In genomic region chr10:100872034-100872791, GRCh38 we compare ENCODE assay signal across 8 cellular contexts. TPM values are rescaled to one million over a fixed set of nuclear protein-coding genes. Genes with fewer than 3 reads are reported as not detected.
DNase-seq lines count a peak whose midpoint lies in the region; ATAC-seq, FAIRE-seq and TF ChIP-seq lines count a peak whose summit lies in the region.

No MANE protein-coding gene starts in this region.

- peak; percentile 61 for ATAC-seq in HepG2
- ATAC-seq in stimulated activated effector memory CD8-positive, alpha-beta T cell treated with anti-CD3 and anti-CD28 coated beads, Interleukin-12 subunit alpha, Interleukin-12 subunit beta, amount 100 ng/mL, for 72 hours, result peak; percentile 80
- ATAC-seq in HG03095 (IDR thresholded peaks at IDR 0.05; ENCODE audit: unreplicated experiment), result no peak

- H3K9me3 ChIP-seq in SK-N-SH (no peaks in the 10 kb centered on the region), ascending aorta (no peaks in the 10 kb centered on the region), HepG2 (ENCODE audit: low read length) (no peaks in the 10 kb centered on the region), stomach (no peaks in the 10 kb centered on the region)

- TF ChIP-seq POLR2A in HepG2 (IDR thresholded peaks at IDR 0.05; ENCODE audit: insufficient read depth in 1 of 2, low read depth in 2 of 2, low read length in 2 of 2) (no peak), stomach (IDR thresholded peaks at IDR 0.05) (no peak)

- intact Hi-C loops in ascending aorta (cut with DNase I), result no loop called here
- intact Hi-C loops in HepG2 (cut with micrococcal nuclease; ENCODE audit: unreplicated experiment), result no loop called here
- intact Hi-C loops in stomach (cut with DNase I; ENCODE audit: low total_unique reads), result no loop called here

- H3K27ac ChIP-seq in SK-N-SH (ENCODE audit: low read depth in 2 of 2, low read length in 1 of 2), result 0 out of 4 replicates have a peak overlapping the region, but pooled peaks of 1 of the 2 experiments have one; percentile 7
- H3K27ac ChIP-seq in ascending aorta, result no peak overlapping the region
- no peak overlapping the region for H3K27ac ChIP-seq in HepG2 (ENCODE audit: extremely low read length, insufficient read depth, low read length)
- no peak overlapping the region for H3K27ac ChIP-seq in stomach

- H3K79me2 ChIP-seq in SK-N-SH (ENCODE audit: insufficient read depth) (no peaks in the 10 kb centered on the region), HepG2 (ENCODE audit: insufficient read depth, low read length) (no peaks in the 10 kb centered on the region)

- no peak overlapping the region for H3K27ac Mint-ChIP-seq in stimulated activated effector memory CD8-positive, alpha-beta T cell treated with anti-CD3 and anti-CD28 coated beads, Interleukin-12 subunit alpha, Interleukin-12 subunit beta, amount 100 ng/mL, for 72 hours

- no peaks in the 10 kb centered on the region for H3K9me3 Mint-ChIP-seq in stimulated activated effector memory CD8-positive, alpha-beta T cell treated with anti-CD3 and anti-CD28 coated beads, Interleukin-12 subunit alpha, Interleukin-12 subunit beta, amount 100 ng/mL, for 72 hours

- H3K4me1 Mint-ChIP-seq in stimulated activated effector memory CD8-positive, alpha-beta T cell treated with anti-CD3 and anti-CD28 coated beads, Interleukin-12 subunit alpha, Interleukin-12 subunit beta, amount 100 ng/mL, for 72 hours, result peaks cover under 1% of the 10 kb centered on the region

- TF ChIP-seq CTCF in SK-N-SH (IDR thresholded peaks at IDR 0.05), result peak; percentile 68
- TF ChIP-seq CTCF in ascending aorta (IDR thresholded peaks at IDR 0.05), result peak in 2 of 3 experiments; percentile 9 to 21
- peak; percentile 84 for TF ChIP-seq CTCF in HepG2 (CRISPR knock-in tag; IDR thresholded peaks at IDR 0.05)
- peak in 2 of 7 experiments; percentile 8 to 16 for TF ChIP-seq CTCF in stomach (IDR thresholded peaks at IDR 0.05)

- no peak overlapping the region for H3K4me3 Mint-ChIP-seq in stimulated activated effector memory CD8-positive, alpha-beta T cell treated with anti-CD3 and anti-CD28 coated beads, Interleukin-12 subunit alpha, Interleukin-12 subunit beta, amount 100 ng/mL, for 72 hours

- FAIRE-seq in HTR-8/SVneo (lab: Jason Lieb, UNC), result peak; percentile 26
- peak; percentile 83 for FAIRE-seq in HepG2 (lab: Jason Lieb, UNC)

- DNase-seq in DMS114 treated with DMSO at 0.1 percent for 48 hours (lab: John Stamatoyannopoulos, UW; ENCODE audit: unreplicated experiment), result peak; percentile 47
- peak; percentile 72 for DNase-seq in HTR-8/SVneo (ENCODE audit: insufficient read length, low spot score)
- DNase-seq in SK-N-SH, result peak; percentile 91
- DNase-seq in ascending aorta (ENCODE audit: low spot score in 2 of 2), result no peak
- no peak for DNase-seq in HepG2 (ENCODE audit: low spot score)
- DNase-seq in stimulated activated effector memory CD8-positive, alpha-beta T cell treated with anti-CD3 and anti-CD28 coated beads, Interleukin-12 subunit alpha, Interleukin-12 subunit beta, amount 100 ng/mL, for 72 hours (ENCODE audit: low spot score in 2 of 2), result peak; percentile 59 to 87
- DNase-seq in stomach, result no peak

- H3K4me2 ChIP-seq in SK-N-SH, result no peak overlapping the region
- no peak overlapping the region for H3K4me2 ChIP-seq in HepG2 (ENCODE audit: low read depth, low read length)

- H3K36me3 ChIP-seq in SK-N-SH (replicated peaks in 1 of 2; ENCODE audit: control insufficient read depth in 1 of 2, insufficient read depth in 2 of 2, low read length in 1 of 2), result no peaks in the 10 kb centered on the region
- H3K36me3 ChIP-seq in ascending aorta, result no peaks in the 10 kb centered on the region
- H3K36me3 ChIP-seq in HepG2 (replicated peaks in 1 of 2; ENCODE audit: control insufficient read depth in 1 of 2, insufficient read depth in 2 of 2, low read length in 2 of 2), result no peaks in the 10 kb centered on the region
- H3K36me3 ChIP-seq in stomach, result no peaks in the 10 kb centered on the region

- H2AFZ ChIP-seq in SK-N-SH (ENCODE audit: low read depth) (no peak overlapping the region), HepG2 (ENCODE audit: low read length) (no peak overlapping the region)

- TF ChIP-seq RAD21 in SK-N-SH (IDR thresholded peaks at IDR 0.05; ENCODE audit: low read length) (peak; percentile 80), HepG2 (CRISPR knock-in tag; IDR thresholded peaks at IDR 0.05) (peak; percentile 75)

- no TSS peak for BruUV-seq in HepG2 (replicated peaks; lab: Mats Ljungman, UMichigan)

- H3K9me2 ChIP-seq in SK-N-SH, result no peaks in the 10 kb centered on the region

- H3K36me3 Mint-ChIP-seq in stimulated activated effector memory CD8-positive, alpha-beta T cell treated with anti-CD3 and anti-CD28 coated beads, Interleukin-12 subunit alpha, Interleukin-12 subunit beta, amount 100 ng/mL, for 72 hours, result no peaks in the 10 kb centered on the region

- H3K9ac ChIP-seq in SK-N-SH (no peak overlapping the region), HepG2 (ENCODE audit: insufficient read depth, low read depth, low read length) (no peak overlapping the region)

- TF ChIP-seq EP300 in SK-N-SH (IDR thresholded peaks at IDR 0.05; ENCODE audit: borderline replicate concordance in 1 of 2, low read depth in 1 of 2, low read length in 1 of 2) (no peak), HepG2 (IDR thresholded peaks at IDR 0.05; ENCODE audit: low read depth in 2 of 2, low read length in 2 of 2) (no peak), HepG2 (CRISPR knock-in tag; IDR thresholded peaks at IDR 0.05; ENCODE audit: borderline replicate concordance) (no peak), stomach (IDR thresholded peaks at IDR 0.05) (no peak)

- H3K27me3 ChIP-seq in SK-N-SH (ENCODE audit: insufficient read depth), result no peaks in the 10 kb centered on the region
- H3K27me3 ChIP-seq in ascending aorta, result no peaks in the 10 kb centered on the region
- H3K27me3 ChIP-seq in HepG2 (ENCODE audit: control insufficient read depth in 1 of 2, insufficient read depth in 2 of 2, low read length in 2 of 2), result peaks cover 2 to 18% of the 10 kb centered on the region in 2 experiments; a peak in 2 of 5 replicates
- H3K27me3 ChIP-seq in stomach, result peaks cover 0 to 77% (median 35%) of the 10 kb centered on the region in 3 donors

- no peaks in the 10 kb centered on the region for H3F3A ChIP-seq in SK-N-SH (replicated peaks; ENCODE audit: insufficient read depth)

- WGBS in SK-N-SH (ENCODE audit: low lambda C conversion rate), result 49% methylated on average over 9 of the region's 11 CpGs
- WGBS in HepG2 (ENCODE audit: low lambda C conversion rate), result 44% methylated on average over 11 of the region's 11 CpGs
- WGBS in stomach, 5 donors, result 52 to 60% (median 55%) methylated on average over 10 to 11 of the region's 11 CpGs

- POLR2A ChIA-PET in SK-N-SH (lab: Yijun Ruan, JAX), result no interaction called here
- POLR2A ChIA-PET in HepG2 (lab: Yijun Ruan, JAX), result interaction anchor here (0.6 kb wide), 1 partner anchor 10 kb away, joined by 4 read pairs; no protein-coding TSS in a partner anchor

- H3K4me3 ChIP-seq in SK-N-SH (ENCODE audit: low read depth in 2 of 2, low read length in 1 of 2) (no peak overlapping the region; a peak in 1 of 4 replicates), ascending aorta (no peak overlapping the region), HepG2 (replicated peaks in 1 of 3; ENCODE audit: insufficient read depth in 1 of 3, low read depth in 2 of 3, low read length in 3 of 3) (no peak overlapping the region), stomach (no peak overlapping the region)

- CTCF ChIA-PET in SK-N-SH (lab: Yijun Ruan, JAX) (interaction anchor here (0.6 to 15.7 kb wide), 45 partner anchors 9 to 434 kb away, joined by 3 to 267 read pairs (median 5); partner anchors contain the start of gene PAX2), HepG2 (lab: Yijun Ruan, JAX; ENCODE audit: low intra/inter-chr PET ratio, low total read pairs) (interaction anchor here (1.2 kb wide), 1 partner anchor 202 kb away, joined by 6 read pairs; no protein-coding TSS in a partner anchor)

- H4K20me1 ChIP-seq in SK-N-SH (ENCODE audit: insufficient read depth) (no peaks in the 10 kb centered on the region), HepG2 (ENCODE audit: insufficient read depth, low read length) (no peaks in the 10 kb centered on the region)

- H3K4me1 ChIP-seq in SK-N-SH (ENCODE audit: control insufficient read depth in 1 of 2, insufficient read depth in 2 of 2, low read depth in 1 of 2, low read length in 1 of 2), result no peaks in the 10 kb centered on the region; a peak in 2 of 4 replicates
- H3K4me1 ChIP-seq in ascending aorta, result no peaks in the 10 kb centered on the region
- H3K4me1 ChIP-seq in HepG2 (ENCODE audit: insufficient read depth, low read length), result peaks cover 54% of the 10 kb centered on the region
- no peaks in the 10 kb centered on the region for H3K4me1 ChIP-seq in stomach

- in situ Hi-C loops in HepG2 (cut with HindIII; ENCODE audit: extremely low pct_ligation_motif_present, low pct_unique_long_range_greater_than_20kb), result no loop called here

RNA-seq across cellular contexts. Expression of gene SLF2, which starts 40.5 kb away (rescaled TPM):
- polyA plus RNA-seq in SK-N-SH (2012; rRNA removed) (6.3 and 7.5 TPM in 2 replicates), HepG2 (2011; rRNA removed) (12.2 and 12.6 TPM in 2 replicates), stomach (1 to 10 TPM; 2.3 to 9.0 (median 4.8) TPM)
- 4.9 and 5.0 TPM in 2 replicates for polyA plus RNA-seq in SK-N-SH (2012; cell fraction: cytosol; rRNA removed)
- 20.7 and 25.6 TPM in 2 replicates for polyA plus RNA-seq in SK-N-SH (2012; cell fraction: nucleus; rRNA removed)
- total RNA-seq in ascending aorta (3.1 TPM), HepG2 (2016; rRNA removed; fragmentation: Illumina TruSeq; extraction: Trizol) (48.1 and 59.8 TPM in 2 replicates), stomach (10 to 100 TPM in 4 of 5 donors, 1 to 10 TPM in 1; 2.3 to 49.9 (median 23.3) TPM)
- 35.7 and 39.2 TPM in 2 replicates for total RNA-seq in HepG2 (2016; cell fraction: cytosol; rRNA removed; fragmentation: Illumina TruSeq; extraction: Trizol; ENCODE audit: low read depth)
- total RNA-seq in HepG2 (2016; cell fraction: insoluble cytoplasmic fraction; rRNA removed; fragmentation: Illumina TruSeq; extraction: Trizol), result 48.7 and 55.8 TPM in 2 replicates
- 37.2 and 42.1 TPM in 2 replicates for total RNA-seq in HepG2 (2016; cell fraction: membrane; rRNA removed; fragmentation: Illumina TruSeq; extraction: Trizol)
- 58.3 and 64.6 TPM in 2 replicates for total RNA-seq in HepG2 (2016; cell fraction: nucleus; rRNA removed; fragmentation: Illumina TruSeq; extraction: Trizol)
- polyA plus RNA-seq in HepG2 (2011; cell fraction: cytosol; rRNA removed), result 5.8 and 6.0 TPM in 2 replicates
- 18.9 and 23.2 TPM in 2 replicates for polyA plus RNA-seq in HepG2 (2011; cell fraction: nucleus; rRNA removed)
- polyA plus RNA-seq in HepG2 (2012), result 15.3 and 20.8 TPM in 2 replicates
- 3.5 and 4.7 TPM in 2 replicates for polyA plus RNA-seq in HepG2 (2016; cell fraction: cytosol; fragmentation: Illumina TruSeq; extraction: Trizol; ENCODE audit: low read depth)
- polyA plus RNA-seq in HepG2 (2016; cell fraction: insoluble cytoplasmic fraction; fragmentation: Illumina TruSeq; extraction: Trizol; ENCODE audit: low read depth), result 30.2 and 31.7 TPM in 2 replicates
- polyA plus RNA-seq in HepG2 (2016; cell fraction: membrane; fragmentation: Illumina TruSeq; extraction: Trizol; ENCODE audit: low read depth), result 7.6 and 8.6 TPM in 2 replicates
- polyA plus RNA-seq in HepG2 (2016; cell fraction: nucleus; fragmentation: Illumina TruSeq; extraction: Trizol; ENCODE audit: insufficient read depth, low read depth), result 55.6 and 64.3 TPM in 2 replicates
- 9.0 and 14.8 TPM in 2 replicates for polyA minus RNA-seq in HepG2 (2011; rRNA and poly(A)+ RNA removed; ENCODE audit: low replicate concordance)
- 15.4 and 17.1 TPM in 2 replicates for polyA minus RNA-seq in HepG2 (2011; cell fraction: cytosol; rRNA and poly(A)+ RNA removed)
- polyA minus RNA-seq in HepG2 (2011; cell fraction: nucleus; rRNA and poly(A)+ RNA removed), result 88.7 and 96.8 TPM in 2 replicates

Comparison
In these comparisons a context has a peak if more than half of its experiments do, and no peak if none do; other contexts are left out.
1. DNase-seq: peak in DMS114 treated with DMSO at 0.1 percent for 48 hours (single experiment), HTR-8/SVneo (single experiment), SK-N-SH (single experiment) and stimulated activated effector memory CD8-positive, alpha-beta T cell treated with anti-CD3 and anti-CD28 coated beads, Interleukin-12 subunit alpha, Interleukin-12 subunit beta, amount 100 ng/mL, for 72 hours (2 of 2); none in ascending aorta (0 of 2), HepG2 (single experiment) and stomach (single experiment).